Comparison of ENCODE assay signal across 1 cellular context in genomic region chr14:77033622-77034521, GRCh38.
TF ChIP-seq lines count a peak whose summit lies in the region.

No MANE protein-coding gene starts in this region.

TF ChIP-seq in HEK293, 187 proteins besides CTCF, POLR2A, EP300 and RAD21 (continued from another document):
- no peak for TF ChIP-seq BCL6B (tag by site-specific recombination; IDR thresholded peaks at IDR 0.05)
- TF ChIP-seq WT1 (tag by site-specific recombination; IDR thresholded peaks at IDR 0.05): peak; percentile 99
- peak; percentile 13; the same call in 1 of the 2 replicates for TF ChIP-seq GLIS2 (tag by site-specific recombination; IDR thresholded peaks at IDR 0.05)
- TF ChIP-seq ZNF658 (tag by site-specific recombination; IDR thresholded peaks at IDR 0.05): no peak
- no peak for TF ChIP-seq ZNF768 (tag by site-specific recombination; IDR thresholded peaks at IDR 0.05)
- TF ChIP-seq ZNF830 (tag by site-specific recombination; IDR thresholded peaks at IDR 0.05; ENCODE audit: low read depth): no peak
- peak; percentile 1; the same call in 1 of the 2 replicates for TF ChIP-seq ZNF398 (tag by site-specific recombination; IDR thresholded peaks at IDR 0.05)
- no peak for TF ChIP-seq ZNF10 (tag by site-specific recombination; IDR thresholded peaks at IDR 0.05)
- TF ChIP-seq ZNF571 (tag by site-specific recombination; IDR thresholded peaks at IDR 0.05): no peak
- no peak for TF ChIP-seq ZFP37 (tag by site-specific recombination; IDR thresholded peaks at IDR 0.05)
- TF ChIP-seq ZNF843 (tag by site-specific recombination; IDR thresholded peaks at IDR 0.05): peak; percentile 39; the same call in 1 of the 2 replicates
- TF ChIP-seq KLF8 (tag by site-specific recombination; IDR thresholded peaks at IDR 0.05): no peak
- no peak for TF ChIP-seq PRDM1 (tag by site-specific recombination; IDR thresholded peaks at IDR 0.05)
- no peak for TF ChIP-seq ZNF639 (tag by site-specific recombination; IDR thresholded peaks at IDR 0.05)
- TF ChIP-seq ZNF629 (tag by site-specific recombination; IDR thresholded peaks at IDR 0.05): peak; percentile 49; the same call in 1 of the 2 replicates
- TF ChIP-seq ZNF211 (tag by site-specific recombination; IDR thresholded peaks at IDR 0.05; ENCODE audit: low read depth): no peak
- no peak for TF ChIP-seq SETDB1 (IDR thresholded peaks at IDR 0.05; ENCODE audit: insufficient read length, low read length)
- no peak for TF ChIP-seq ZNF155 (tag by site-specific recombination; IDR thresholded peaks at IDR 0.05)
- 0 out of 2 replicates have a peak, but pooled peaks have one; percentile 8 for TF ChIP-seq TSHZ1 (tag by site-specific recombination; IDR thresholded peaks at IDR 0.05; ENCODE audit: borderline replicate concordance)
- TF ChIP-seq MZF1 (tag by site-specific recombination; IDR thresholded peaks at IDR 0.05; ENCODE audit: borderline replicate concordance): no peak
- no peak for TF ChIP-seq ZNF514 (tag by site-specific recombination; IDR thresholded peaks at IDR 0.05)
- 0 out of 2 replicates have a peak, but pooled peaks have one; percentile 37 for TF ChIP-seq KLF17 (tag by site-specific recombination; IDR thresholded peaks at IDR 0.05)
- TF ChIP-seq GLI2 (tag by site-specific recombination; IDR thresholded peaks at IDR 0.05; ENCODE audit: borderline replicate concordance, low read depth): no peak
- TF ChIP-seq ZNF747 (tag by site-specific recombination; IDR thresholded peaks at IDR 0.05): no peak
- peak; percentile 58 for TF ChIP-seq ZBTB26 (tag by site-specific recombination; optimal IDR thresholded peaks at IDR 0.05)
- TF ChIP-seq RBAK (tag by site-specific recombination; IDR thresholded peaks at IDR 0.05): no peak
- TF ChIP-seq KLF7 (tag by site-specific recombination; IDR thresholded peaks at IDR 0.05; ENCODE audit: borderline replicate concordance): no peak
- TF ChIP-seq KLF16 (tag by site-specific recombination; IDR thresholded peaks at IDR 0.05): no peak; the same call in 1 of the 2 replicates
- no peak for TF ChIP-seq ZNF274 (IDR thresholded peaks at IDR 0.05; ENCODE audit: low read length)
- no peak for TF ChIP-seq ZNF274 (tag by site-specific recombination; IDR thresholded peaks at IDR 0.05; ENCODE audit: borderline replicate concordance)
- no peak for TF ChIP-seq ZBTB7A (tag by site-specific recombination; IDR thresholded peaks at IDR 0.05; ENCODE audit: low read depth)
- no peak for TF ChIP-seq TRIM28 (IDR thresholded peaks at IDR 0.05; ENCODE audit: borderline replicate concordance, low read length)
- no peak for TF ChIP-seq ZBTB1 (tag by site-specific recombination; IDR thresholded peaks at IDR 0.05)
- no peak for TF ChIP-seq KLF1 (tag by site-specific recombination; IDR thresholded peaks at IDR 0.05)
- 0 out of 2 replicates have a peak, but pooled peaks have one; percentile 31 for TF ChIP-seq SCRT2 (tag by site-specific recombination; IDR thresholded peaks at IDR 0.05)
- no peak for TF ChIP-seq ZNF350 (tag by site-specific recombination; IDR thresholded peaks at IDR 0.05)
- no peak for TF ChIP-seq ZNF558 (tag by site-specific recombination; IDR thresholded peaks at IDR 0.05)
- TF ChIP-seq BCL11B (tag by site-specific recombination; IDR thresholded peaks at IDR 0.05; ENCODE audit: low read depth): no peak
- TF ChIP-seq ZNF292 (tag by site-specific recombination; IDR thresholded peaks at IDR 0.05; ENCODE audit: borderline replicate concordance, low read depth): no peak
- 0 out of 2 replicates have a peak, but pooled peaks have one; percentile 45 for TF ChIP-seq ZSCAN30 (tag by site-specific recombination; IDR thresholded peaks at IDR 0.05)
- TF ChIP-seq GFI1B (tag by site-specific recombination; IDR thresholded peaks at IDR 0.05): no peak
- no peak for TF ChIP-seq ZNF223 (tag by site-specific recombination; IDR thresholded peaks at IDR 0.05)
- TF ChIP-seq ZNF114 (tag by site-specific recombination; IDR thresholded peaks at IDR 0.05): no peak
- TF ChIP-seq ZNF433 (tag by site-specific recombination; IDR thresholded peaks at IDR 0.05; ENCODE audit: low read depth): no peak
- TF ChIP-seq ZNF76 (tag by site-specific recombination; IDR thresholded peaks at IDR 0.05; ENCODE audit: borderline replicate concordance, low read depth): no peak
- TF ChIP-seq ZBTB20 (tag by site-specific recombination; IDR thresholded peaks at IDR 0.05): peak; percentile 67; the same call in 1 of the 2 replicates
